In the genomic region with DNA sequence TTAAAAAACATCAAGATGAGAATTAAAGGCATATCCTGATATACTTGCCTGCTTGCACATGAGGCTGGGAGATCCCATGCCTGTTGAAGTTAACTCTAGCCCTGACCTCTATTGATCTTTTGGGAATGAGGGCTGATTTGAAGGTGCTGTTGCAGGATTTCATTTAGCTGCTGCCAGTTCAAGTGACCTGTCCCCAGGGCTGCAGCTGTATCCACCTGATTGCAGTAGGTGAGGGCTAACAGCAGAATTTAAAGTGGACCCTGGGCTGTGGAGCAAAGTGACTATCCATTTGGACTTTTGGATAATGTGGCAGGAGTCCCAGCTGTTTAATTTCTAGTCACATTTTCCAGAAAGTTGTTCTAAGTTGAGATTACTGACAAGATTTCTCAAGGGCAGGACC, we compare ENCODE assay signal across 30 cellular contexts. TPM values are rescaled to one million over a fixed set of nuclear protein-coding genes. Genes with fewer than 3 reads are reported as not detected.
"Had no signal": no experiment of that assay in that cellular context is flagged by ENCODE, and none has a peak within 500 bp of the region (broad histone marks: within the 10 kb centered on the region; RNA-seq: fewer than 3 reads in every experiment).

No MANE protein-coding gene starts in this region.

- H3K9me3 Mint-ChIP-seq: activated B cell treated with CpG ODN at 0.5 μM for 24 hours; activated CD4-positive, alpha-beta T cell treated with anti-CD3 and anti-CD28 coated beads, Interleukin-2, amount 10 ng/mL, durations not matched to agents 24 days and 14 days; activated naive CD4-positive, alpha-beta T cell treated with anti-CD3 and anti-CD28 coated beads, Interleukin-2, amount 50 U/mL, for 72 hours; activated naive CD8-positive, alpha-beta T cell treated with anti-CD3 and anti-CD28 coated beads, Interleukin-2, amount 50 U/mL, for 24 hours; activated T-cell treated with anti-CD3 and anti-CD28 coated beads, Interleukin-2, amount 50 U/mL, for 24 hours; activated T-helper 1 cell treated with anti-CD3 and anti-CD28 coated beads, Interleukin-12 subunit alpha, Interleukin-12 subunit beta, Interleukin-2, Interleukin-4 antibody, amounts not matched to agents 30 ng/mL and 10 ng/mL and 1 ng/mL, durations not matched to agents 14 hours and 24 hours and 36 hours; IgD-negative memory B cell had no signal

- H3K4me1 Mint-ChIP-seq: activated B cell treated with CpG ODN at 0.5 μM for 24 hours; activated naive CD8-positive, alpha-beta T cell treated with anti-CD3 and anti-CD28 coated beads, Interleukin-2, amount 50 U/mL, for 24 hours had no signal

- H3K27ac ChIP-seq: brain microvascular endothelial cell had no signal

- H3K27ac Mint-ChIP-seq: activated B cell treated with CpG ODN at 0.5 μM for 24 hours; activated CD4-positive, alpha-beta T cell treated with anti-CD3 and anti-CD28 coated beads, Interleukin-2, amount 10 ng/mL, durations not matched to agents 24 days and 14 days; activated CD8-positive, alpha-beta memory T cell treated with anti-CD3 and anti-CD28 coated beads, Interleukin-2, amount 10 ng/mL, durations not matched to agents 7 days and 5 days; activated naive CD8-positive, alpha-beta T cell treated with anti-CD3 and anti-CD28 coated beads, Interleukin-2, amount 50 U/mL, for 24 hours; activated T-helper 1 cell treated with anti-CD3 and anti-CD28 coated beads, Interleukin-12 subunit alpha, Interleukin-12 subunit beta, Interleukin-2, Interleukin-4 antibody, amounts not matched to agents 30 ng/mL and 10 ng/mL and 1 ng/mL, durations not matched to agents 14 hours and 24 hours and 36 hours; IgD-negative memory B cell had no signal

- H3K27me3 Mint-ChIP-seq: activated B cell treated with CpG ODN at 0.5 μM for 24 hours; activated CD4-positive, alpha-beta T cell treated with anti-CD3 and anti-CD28 coated beads, Interleukin-2, amount 10 ng/mL, durations not matched to agents 24 days and 14 days; activated CD8-positive, alpha-beta memory T cell treated with anti-CD3 and anti-CD28 coated beads, Interleukin-2, amount 10 ng/mL, durations not matched to agents 7 days and 5 days; activated naive CD8-positive, alpha-beta T cell treated with anti-CD3 and anti-CD28 coated beads, Interleukin-2, amount 50 U/mL, for 24 hours; activated T-cell treated with anti-CD3 and anti-CD28 coated beads, Interleukin-2, amount 50 U/mL, for 24 hours; IgD-negative memory B cell had no signal

- H3K27me3 ChIP-seq: brain microvascular endothelial cell had no signal

- DNase-seq: activated B cell treated with CpG ODN at 0.5 μM for 24 hours; activated CD4-positive, alpha-beta T cell treated with anti-CD3 and anti-CD28 coated beads for 1 hour; activated CD4-positive, alpha-beta T cell treated with anti-CD3 and anti-CD28 coated beads, Interleukin-2, amount 10 ng/mL, durations not matched to agents 24 days and 14 days; activated CD4-positive, alpha-beta T cell treated with anti-CD3 and anti-CD28 coated beads, Interleukin-2, amount 50 U/mL, for 48 hours; activated CD8-positive, alpha-beta memory T cell treated with anti-CD3 and anti-CD28 coated beads, Interleukin-2, amount 10 ng/mL, durations not matched to agents 7 days and 5 days; activated effector memory CD4-positive, alpha-beta T cell treated with anti-CD3 and anti-CD28 coated beads, Interleukin-2, amount 50 U/mL, for 16 hours; activated naive CD4-positive, alpha-beta T cell treated with Interleukin-2 at 50 U/mL for 16 hours; activated naive CD8-positive, alpha-beta T cell treated with anti-CD3 and anti-CD28 coated beads, Interleukin-2, amount 50 U/mL, for 24 hours; activated T-cell treated with anti-CD3 and anti-CD28 coated beads, Interleukin-2, amount 50 U/mL, for 24 hours; amniotic stem cell; brain microvascular endothelial cell; KG1; NCI-H1092; NCI-H1436; NCI-H1694 treated with DMSO at 0.1 percent for 48 hours; NCI-H2029 treated with DMSO at 0.1 percent for 48 hours; NCI-H345; NCI-H510A; NCI-H526 treated with DMSO at 0.1 percent for 48 hours; NCI-H82; SIG-M5; T-helper 2 cell; T1000 had no signal

- H3K4me3 Mint-ChIP-seq: activated B cell treated with CpG ODN at 0.5 μM for 24 hours; activated CD4-positive, alpha-beta T cell treated with anti-CD3 and anti-CD28 coated beads, Interleukin-2, amount 10 ng/mL, durations not matched to agents 24 days and 14 days; activated CD8-positive, alpha-beta memory T cell treated with anti-CD3 and anti-CD28 coated beads, Interleukin-2, amount 10 ng/mL, durations not matched to agents 7 days and 5 days; activated naive CD8-positive, alpha-beta T cell treated with anti-CD3 and anti-CD28 coated beads, Interleukin-2, amount 50 U/mL, for 24 hours; activated T-cell treated with anti-CD3 and anti-CD28 coated beads, Interleukin-2, amount 50 U/mL, for 24 hours; activated T-helper 1 cell treated with anti-CD3 and anti-CD28 coated beads, Interleukin-12 subunit alpha, Interleukin-12 subunit beta, Interleukin-2, Interleukin-4 antibody, amounts not matched to agents 30 ng/mL and 10 ng/mL and 1 ng/mL, durations not matched to agents 14 hours and 24 hours and 36 hours; IgD-negative memory B cell had no signal

- ATAC-seq: activated CD8-positive, alpha-beta memory T cell treated with anti-CD3 and anti-CD28 coated beads, Interleukin-2, amount 10 ng/mL, durations not matched to agents 7 days and 5 days; activated naive CD4-positive, alpha-beta T cell treated with anti-CD3 and anti-CD28 coated beads, Interleukin-2, amount 50 U/mL, for 72 hours; activated naive CD8-positive, alpha-beta T cell treated with anti-CD3 and anti-CD28 coated beads, Interleukin-2, amount 50 U/mL, for 24 hours had no signal

RNA-seq across cellular contexts. Expression of a gene that starts 50.8 kb away (rescaled TPM):
- total RNA-seq: activated B cell treated with CpG ODN at 0.5 μM for 24 hours; activated CD4-positive, alpha-beta T cell treated with anti-CD3 and anti-CD28 coated beads, Interleukin-2, amount 10 ng/mL, durations not matched to agents 24 days and 14 days; astrocyte; LHCN-M2; OCI-LY7; RPMI7951 had no signal
- polyA plus RNA-seq: IgD-negative memory B cell had no signal
